ENCODE assay signal across 34 cellular contexts in genomic region chr13:78413887-78414553, GRCh38.
DNase-seq lines count a peak whose midpoint lies in the region; ATAC-seq, FAIRE-seq and TF ChIP-seq lines count a peak whose summit lies in the region.
"Had no signal": no experiment of that assay in that cellular context is flagged by ENCODE, and none has a peak within 500 bp of the region (broad histone marks: within the 10 kb centered on the region; RNA-seq: fewer than 3 reads in every experiment).

No MANE protein-coding gene starts in this region.

- no peak overlapping the region for H3K4me2 ChIP-seq in HepG2 (ENCODE audit: low read depth, low read length)
- H3K4me2 ChIP-seq: A549; BLaER1; BLaER1 treated with 17β-estradiol and CSF1 and Interleukin-3, amounts not matched to agents 10 nM and 100 nM had no signal

- TF ChIP-seq RAD21 in liver (IDR thresholded peaks at IDR 0.05) (peak; percentile 36 to 42), HepG2 (CRISPR knock-in tag; IDR thresholded peaks at IDR 0.05) (no peak)

- H2AFZ ChIP-seq in HepG2 (ENCODE audit: low read length): no peak overlapping the region

- H4K20me1 ChIP-seq in HepG2 (ENCODE audit: insufficient read depth, low read length): no peaks in the 10 kb centered on the region
- H4K20me1 ChIP-seq: BLaER1; BLaER1 treated with 17β-estradiol and CSF1 and Interleukin-3, amounts not matched to agents 10 nM and 100 nM had no signal

- POLR2A ChIA-PET in HepG2 (lab: Yijun Ruan, JAX): no interaction called here

- CTCF ChIA-PET in HepG2 (lab: Yijun Ruan, JAX; ENCODE audit: low intra/inter-chr PET ratio, low total read pairs): no interaction called here

- no peaks in the 10 kb centered on the region for H3K79me2 ChIP-seq in HepG2 (ENCODE audit: insufficient read depth, low read length)

- no peak overlapping the region for H3K9ac ChIP-seq in liver (ENCODE audit: low read depth in 1 of 2, low read length in 2 of 2)
- no peak overlapping the region for H3K9ac ChIP-seq in HepG2 (ENCODE audit: insufficient read depth, low read depth, low read length)
- H3K9ac ChIP-seq: BLaER1; BLaER1 treated with 17β-estradiol and CSF1 and Interleukin-3, amounts not matched to agents 10 nM and 100 nM had no signal

- in situ Hi-C loops in HepG2 (cut with HindIII; ENCODE audit: extremely low pct_ligation_motif_present, low pct_unique_long_range_greater_than_20kb): no loop called here

- no peak for DNase-seq in HepG2 (ENCODE audit: low spot score)
- DNase-seq in AML-193 (lab: John Stamatoyannopoulos, UW): peak; percentile 12 to 25
- DNase-seq in left lobe of liver (ENCODE audit: low spot score): no peak
- DNase-seq in right lobe of liver: no peak
- no peak for DNase-seq in stimulated activated naive CD8-positive, alpha-beta T cell treated with anti-CD3 and anti-CD28 coated beads, Interleukin-15, Interleukin-2, amounts not matched to agents 100 U/mL and 50 U/mL, for 24 hours
- no peak for DNase-seq in caudate nucleus (lab: John Stamatoyannopoulos, UW)
- DNase-seq in central memory CD4-positive, alpha-beta T cell: no peak
- DNase-seq: 8988T; ACHN; BE2C; C1 segment of cervical spinal cord; Caco-2; Calu3; CD4-positive, alpha-beta memory T cell; CD4-positive, alpha-beta T cell; CD4-positive, CD25-positive, alpha-beta regulatory T cell; CD8-positive, alpha-beta memory T cell; CD8-positive, alpha-beta T cell; COR-L47; DMS 273 treated with DMSO at 0.1 percent for 48 hours; DMS153; DMS53; DMS79; DMS79 treated with DMSO at 0.1 percent for 48 hours; DND-41; EL had no signal

- no peak for TF ChIP-seq EP300 in HepG2 (IDR thresholded peaks at IDR 0.05; ENCODE audit: low read depth in 2 of 2, low read length in 2 of 2)
- TF ChIP-seq EP300 in HepG2 (CRISPR knock-in tag; IDR thresholded peaks at IDR 0.05; ENCODE audit: borderline replicate concordance): no peak

- no peaks in the 10 kb centered on the region for H3K9me3 ChIP-seq in liver (ENCODE audit: control insufficient read depth in 4 of 4, low read length in 3 of 4)
- H3K9me3 ChIP-seq in HepG2 (ENCODE audit: low read length): no peaks in the 10 kb centered on the region
- no peaks in the 10 kb centered on the region for H3K9me3 ChIP-seq in right lobe of liver
- H3K9me3 ChIP-seq: A549; BE2C; BLaER1; BLaER1 treated with 17β-estradiol and CSF1 and Interleukin-3, amounts not matched to agents 10 nM and 100 nM; Caco-2 had no signal

- WGBS in liver: 28% methylated on average over 2 of the region's 2 CpGs
- WGBS in HepG2 (ENCODE audit: low lambda C conversion rate): 3% methylated on average over 2 of the region's 2 CpGs
- WGBS in right lobe of liver (ENCODE audit: insufficient coverage, low coverage, low lambda C conversion rate, missing lambda C conversion rate): 15% methylated on average over 2 of the region's 2 CpGs

- H3K27me3 ChIP-seq in liver (ENCODE audit: control insufficient read depth in 4 of 4, insufficient read depth in 4 of 4, low read length in 3 of 4) (no peaks in the 10 kb centered on the region), HepG2 (ENCODE audit: control insufficient read depth in 1 of 2, insufficient read depth in 2 of 2, low read length in 2 of 2) (no peaks in the 10 kb centered on the region), right lobe of liver (no peaks in the 10 kb centered on the region)
- H3K27me3 ChIP-seq: BE2C; BLaER1; BLaER1 treated with 17β-estradiol and CSF1 and Interleukin-3, amounts not matched to agents 10 nM and 100 nM had no signal

- H3K4me3 ChIP-seq in liver (ENCODE audit: low read depth in 1 of 3, low read length in 3 of 3) (no peak overlapping the region), HepG2 (replicated peaks in 1 of 3; ENCODE audit: insufficient read depth in 1 of 3, low read depth in 2 of 3, low read length in 3 of 3) (no peak overlapping the region), right lobe of liver (no peak overlapping the region)
- H3K4me3 ChIP-seq: A549; BLaER1; BLaER1 treated with 17β-estradiol and CSF1 and Interleukin-3, amounts not matched to agents 10 nM and 100 nM had no signal

- TF ChIP-seq CTCF in liver (IDR thresholded peaks at IDR 0.05; ENCODE audit: low read depth, low read length, missing input control) (no peak), HepG2 (CRISPR knock-in tag; IDR thresholded peaks at IDR 0.05) (no peak), right lobe of liver (IDR thresholded peaks at IDR 0.05) (no peak)

- intact Hi-C loops in HepG2 (cut with micrococcal nuclease; ENCODE audit: unreplicated experiment) (no loop called here), right lobe of liver (cut with DNase I) (no loop called here)

- H3K36me3 ChIP-seq in liver (ENCODE audit: control insufficient read depth in 4 of 4, insufficient read depth in 3 of 4, low read depth in 1 of 4, low read length in 3 of 4) (no peaks in the 10 kb centered on the region), HepG2 (replicated peaks in 1 of 2; ENCODE audit: control insufficient read depth in 1 of 2, insufficient read depth in 2 of 2, low read length in 2 of 2) (no peaks in the 10 kb centered on the region), right lobe of liver (no peaks in the 10 kb centered on the region)
- H3K36me3 ChIP-seq: BE2C; BLaER1; BLaER1 treated with 17β-estradiol and CSF1 and Interleukin-3, amounts not matched to agents 10 nM and 100 nM had no signal

- no peak for TF ChIP-seq POLR2A in HepG2 (IDR thresholded peaks at IDR 0.05; ENCODE audit: insufficient read depth in 1 of 2, low read depth in 2 of 2, low read length in 2 of 2)
- TF ChIP-seq POLR2A in right lobe of liver (IDR thresholded peaks at IDR 0.05): no peak

- no TSS peak for BruUV-seq in HepG2 (replicated peaks; lab: Mats Ljungman, UMichigan)

- H3K4me1 ChIP-seq in liver (ENCODE audit: control insufficient read depth in 4 of 4, insufficient read depth in 4 of 4, low read length in 3 of 4) (peaks cover 4 to 16% (median 12%) of the 10 kb centered on the region in 4 donors), HepG2 (ENCODE audit: insufficient read depth, low read length) (no peaks in the 10 kb centered on the region), right lobe of liver (peaks cover 0 to 6% (median 2%) of the 10 kb centered on the region in 4 donors)
- H3K4me1 ChIP-seq: A549; BE2C; BLaER1; BLaER1 treated with 17β-estradiol and CSF1 and Interleukin-3, amounts not matched to agents 10 nM and 100 nM; Caco-2 had no signal

- no peak for ATAC-seq in HepG2
- peak; percentile 81 for ATAC-seq in left lobe of liver
- ATAC-seq in right lobe of liver: peak; percentile 70 to 91 (median 86)
- ATAC-seq in stimulated activated naive CD8-positive, alpha-beta T cell treated with anti-CD3 and anti-CD28 coated beads, Interleukin-15, Interleukin-2, amounts not matched to agents 100 U/mL and 50 U/mL, for 24 hours: no peak
- ATAC-seq: A549; CD8-positive, alpha-beta T cell had no signal

- FAIRE-seq in HepG2 (lab: Jason Lieb, UNC): no peak
- FAIRE-seq: A204.1, A549, D721Med had no signal

- H3K27ac ChIP-seq in liver (ENCODE audit: low read depth in 1 of 2, low read length in 2 of 2): no peak overlapping the region
- H3K27ac ChIP-seq in HepG2 (ENCODE audit: extremely low read length, insufficient read depth, low read length): no peak overlapping the region
- peak overlapping the region in 1 of 3 donors; percentile 5 for H3K27ac ChIP-seq in right lobe of liver
- no peak overlapping the region for H3K27ac ChIP-seq in caudate nucleus (ENCODE audit: low read depth, low read length)
- H3K27ac ChIP-seq: 22Rv1; A549; BLaER1; BLaER1 treated with 17β-estradiol and CSF1 and Interleukin-3, amounts not matched to agents 10 nM and 100 nM; C4-2B had no signal

TF ChIP-seq in liver, 16 proteins besides CTCF, POLR2A, EP300 and RAD21 (continues in another document):
- TF ChIP-seq MAX (IDR thresholded peaks at IDR 0.05) (peak; percentile 26), GABPA (IDR thresholded peaks at IDR 0.05 in 1 of 2, conservative IDR thresholded peaks at IDR 0.05 in 1 of 2) (peak in 1 of 2 donors; percentile 14), RXRA (IDR thresholded peaks at IDR 0.05) (peak; percentile 74 to 93), HNF4A (conservative IDR thresholded peaks at IDR 0.05) (peak; percentile 48 to 82)

TF ChIP-seq in HepG2, 621 proteins besides CTCF, POLR2A, EP300 and RAD21:
- TF ChIP-seq THYN1 (CRISPR knock-in tag; IDR thresholded peaks at IDR 0.05; ENCODE audit: borderline replicate concordance, low read depth): no peak

Comparison
In these comparisons a context has a peak if more than half of its experiments do, and no peak if none do; other contexts are left out.
1. ATAC-seq: peak in left lobe of liver (single experiment) and right lobe of liver (4 of 4); none in HepG2 (single experiment) and stimulated activated naive CD8-positive, alpha-beta T cell treated with anti-CD3 and anti-CD28 coated beads, Interleukin-15, Interleukin-2, amounts not matched to agents 100 U/mL and 50 U/mL, for 24 hours (single experiment).
2. DNase-seq: peak in AML-193 (2 of 2); none in HepG2 (single experiment), left lobe of liver (single experiment), right lobe of liver (0 of 3), stimulated activated naive CD8-positive, alpha-beta T cell treated with anti-CD3 and anti-CD28 coated beads, Interleukin-15, Interleukin-2, amounts not matched to agents 100 U/mL and 50 U/mL, for 24 hours (single experiment), caudate nucleus (0 of 61) and central memory CD4-positive, alpha-beta T cell (single experiment).